Comparison of ENCODE assay signal across 9 cellular contexts in genomic region chr1:91731815-91732214, GRCh38.
DNase-seq lines count a peak whose midpoint lies in the region; FAIRE-seq lines count a peak whose summit lies in the region.
"Had no signal": no experiment of that assay in that cellular context is flagged by ENCODE, and none has a peak within 500 bp of the region (broad histone marks: within the 10 kb centered on the region; RNA-seq: fewer than 3 reads in every experiment).

No MANE protein-coding gene starts in this region.

- H3K27me3 ChIP-seq in small intestine (ENCODE audit: control insufficient read depth in 2 of 2, insufficient read depth in 2 of 2, low read length in 2 of 2), result no peaks in the 10 kb centered on the region

- 41 to 73% (median 52%) methylated on average over 4 of the region's 4 CpGs for WGBS in small intestine, 3 donors

- no peaks in the 10 kb centered on the region for H3K9me3 ChIP-seq in small intestine (ENCODE audit: control insufficient read depth, low read depth)

- H3K36me3 ChIP-seq in small intestine (ENCODE audit: control insufficient read depth in 2 of 2, insufficient read depth in 2 of 2, low read length in 2 of 2), result no peaks in the 10 kb centered on the region

- peak overlapping the region in 1 of 2 donors; percentile 72 for H3K27ac ChIP-seq in small intestine (ENCODE audit: low read depth in 1 of 2, low read length in 1 of 2)
- H3K27ac ChIP-seq: VCaP had no signal

- no peak for FAIRE-seq in small intestine (lab: Jason Lieb, UNC)

- peak; percentile 71 for DNase-seq in HT1080 (ENCODE audit: low read depth)
- DNase-seq in activated T-cell treated with anti-CD3 and anti-CD28 coated beads for 4 hours, result peak; percentile 24
- peak; percentile 50 for DNase-seq in iris pigment epithelial cell (ENCODE audit: low read depth)
- peak; percentile 36 to 48 for DNase-seq in stimulated activated CD8-positive, alpha-beta memory T cell treated with anti-CD3 and anti-CD28 coated beads, Interleukin-7, amount 100 ng/mL, for 4 hours (ENCODE audit: low read depth in 2 of 2)
- no peak for DNase-seq in cerebellum (ENCODE audit: low spot score)
- no peak for DNase-seq in NCI-H1417 (lab: John Stamatoyannopoulos, UW)
- DNase-seq in small intestine, result no peak
- no peak for DNase-seq in HCEC 1CT

- no peak overlapping the region for H3K4me3 ChIP-seq in small intestine (ENCODE audit: low read depth in 1 of 2, low read length in 2 of 2)

- peaks cover 0 to 6% of the 10 kb centered on the region in 2 donors for H3K4me1 ChIP-seq in small intestine (ENCODE audit: control insufficient read depth in 2 of 2, insufficient read depth in 1 of 2, low read depth in 1 of 2, low read length in 1 of 2)

Comparison
In these comparisons a context has a peak if more than half of its experiments do, and no peak if none do; other contexts are left out.
1. DNase-seq: peak in HT1080 (single experiment), activated T-cell treated with anti-CD3 and anti-CD28 coated beads for 4 hours (single experiment), iris pigment epithelial cell (single experiment) and stimulated activated CD8-positive, alpha-beta memory T cell treated with anti-CD3 and anti-CD28 coated beads, Interleukin-7, amount 100 ng/mL, for 4 hours (2 of 2); none in cerebellum (single experiment), NCI-H1417 (0 of 3), small intestine (single experiment) and HCEC 1CT (single experiment).